17 cellular contexts compared by ENCODE assay signal in the genomic region with DNA sequence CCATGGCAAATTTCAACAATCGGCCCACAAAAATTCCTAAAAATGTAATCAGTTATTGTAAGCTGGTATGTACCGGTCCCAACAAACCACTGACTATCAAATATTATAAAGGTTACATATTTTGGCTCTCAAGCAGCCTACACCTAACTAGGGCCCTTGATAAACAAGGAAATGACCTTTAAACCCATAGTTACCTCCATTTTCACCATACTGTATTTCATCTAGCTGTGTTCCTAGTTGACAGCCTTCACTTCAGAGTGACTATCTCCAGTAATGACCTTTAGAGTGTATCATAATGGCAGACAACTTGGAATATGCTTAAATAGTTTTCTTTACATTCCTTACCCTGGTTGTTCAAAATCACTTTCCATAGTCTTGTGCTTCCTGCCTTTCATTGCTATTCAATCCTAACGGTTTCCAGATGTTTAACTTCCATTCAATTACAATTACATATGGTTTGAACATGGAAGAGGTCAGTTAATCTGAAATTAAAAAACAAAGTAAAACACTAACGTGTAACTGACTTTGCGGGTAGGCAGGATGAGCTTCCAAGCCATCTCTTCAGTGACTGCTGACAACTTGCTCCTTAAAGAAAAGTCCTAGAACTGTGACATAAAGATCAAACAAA.
DNase-seq lines count a peak whose midpoint lies in the region; ATAC-seq and TF ChIP-seq lines count a peak whose summit lies in the region.
"Had no signal": no experiment of that assay in that cellular context is flagged by ENCODE, and none has a peak within 500 bp of the region (broad histone marks: within the 10 kb centered on the region; RNA-seq: fewer than 3 reads in every experiment).

No MANE protein-coding gene starts in this region.

- H3K36me3 Mint-ChIP-seq in osteocyte (ENCODE audit: unreplicated experiment), result no peaks in the 10 kb centered on the region
- H3K36me3 Mint-ChIP-seq: CD8-positive, alpha-beta memory T cell had no signal

- H3K9me3 Mint-ChIP-seq in osteocyte (ENCODE audit: unreplicated experiment), result peaks cover 6% of the 10 kb centered on the region
- H3K9me3 Mint-ChIP-seq: CD8-positive, alpha-beta memory T cell had no signal

- peaks cover 56% of the 10 kb centered on the region for H3K4me1 Mint-ChIP-seq in osteocyte (ENCODE audit: unreplicated experiment)
- H3K4me1 Mint-ChIP-seq: CD8-positive, alpha-beta memory T cell had no signal

- ATAC-seq in SK-N-SH treated with all-trans-retinoic acid at 6 μM for 48 hours (peak; percentile 41; the same call in 2 of the 3 replicates), HG03378 (IDR thresholded peaks at IDR 0.05; ENCODE audit: unreplicated experiment) (no peak)
- ATAC-seq: HepG2 had no signal

- H3K4me3 Mint-ChIP-seq in osteocyte (ENCODE audit: unreplicated experiment), result no peak overlapping the region
- H3K4me3 Mint-ChIP-seq: CD8-positive, alpha-beta memory T cell had no signal

- peak overlapping the region; percentile 75 for H3K27ac Mint-ChIP-seq in osteocyte (ENCODE audit: unreplicated experiment)
- H3K27ac Mint-ChIP-seq: CD8-positive, alpha-beta memory T cell had no signal

- H3K27me3 Mint-ChIP-seq in osteocyte (ENCODE audit: unreplicated experiment), result no peaks in the 10 kb centered on the region

- DNase-seq in HFF-Myc (ENCODE audit: extremely low read depth, low read depth) (peak; percentile 59), fibroblast of mammary gland (ENCODE audit: low read depth) (peak; percentile 38), osteocyte (ENCODE audit: extremely low spot score, unreplicated experiment) (no peak), OCI-M1 (lab: John Stamatoyannopoulos, UW) (no peak), UCSD-AML1 (lab: John Stamatoyannopoulos, UW; ENCODE audit: unreplicated experiment) (no peak)
- DNase-seq: CD8-positive, alpha-beta memory T cell; DMS 273 treated with DMSO at 0.1 percent for 48 hours; EL; Kasumi-1; NCI-H1417; NCI-H1930; NCI-H510A treated with DMSO at 0.1 percent for 48 hours; SHP77 treated with DMSO at 0.1 percent for 48 hours had no signal

- H3K4me3 ChIP-seq in HFF-Myc (replicated peaks; ENCODE audit: low read depth, low read length) (no peak overlapping the region), fibroblast of mammary gland (ENCODE audit: control insufficient read depth, low read depth, low read length) (no peak overlapping the region)
- H3K4me3 ChIP-seq: BLaER1 had no signal

- TF ChIP-seq CTCF in HFF-Myc (IDR thresholded peaks at IDR 0.05; ENCODE audit: low read depth, low read length, missing control alignments) (no peak), fibroblast of mammary gland (conservative IDR thresholded peaks at IDR 0.05; ENCODE audit: control insufficient read depth, insufficient read depth, low read depth, low read length) (no peak), osteocyte (IDR thresholded peaks at IDR 0.05) (no peak)

TF ChIP-seq in SK-N-SH treated with all-trans-retinoic acid at 6 μM for 48 hours, 23 proteins besides CTCF, POLR2A, EP300 and RAD21:
- TF ChIP-seq CSRNP3 (CRISPR knock-in tag; IDR thresholded peaks at IDR 0.05) (no peak), RARB (CRISPR knock-in tag; IDR thresholded peaks at IDR 0.05) (no peak), GLIS3 (CRISPR knock-in tag; IDR thresholded peaks at IDR 0.05) (no peak), ZNF8 (CRISPR knock-in tag; IDR thresholded peaks at IDR 0.05) (no peak), ZNF565 (CRISPR knock-in tag; conservative IDR thresholded peaks at IDR 0.05; ENCODE audit: low read depth) (no peak), PPARA (CRISPR knock-in tag; IDR thresholded peaks at IDR 0.05; ENCODE audit: borderline replicate concordance) (no peak), ZFP30 (CRISPR knock-in tag; IDR thresholded peaks at IDR 0.05) (no peak), ISL1 (CRISPR knock-in tag; IDR thresholded peaks at IDR 0.05) (no peak), SNAI2 (CRISPR knock-in tag; IDR thresholded peaks at IDR 0.05) (no peak), OSR1 (CRISPR knock-in tag; IDR thresholded peaks at IDR 0.05) (no peak), POU6F1 (CRISPR knock-in tag; IDR thresholded peaks at IDR 0.05; ENCODE audit: borderline replicate concordance, low read depth) (no peak), ZFP3 (CRISPR knock-in tag; IDR thresholded peaks at IDR 0.05) (no peak), TOX (CRISPR knock-in tag; IDR thresholded peaks at IDR 0.05; ENCODE audit: borderline replicate concordance) (no peak), ESRRG (CRISPR knock-in tag; IDR thresholded peaks at IDR 0.05) (no peak), ARNTL (CRISPR knock-in tag; IDR thresholded peaks at IDR 0.05; ENCODE audit: borderline replicate concordance, low read depth) (no peak)
- TF ChIP-seq, protein P1, sequence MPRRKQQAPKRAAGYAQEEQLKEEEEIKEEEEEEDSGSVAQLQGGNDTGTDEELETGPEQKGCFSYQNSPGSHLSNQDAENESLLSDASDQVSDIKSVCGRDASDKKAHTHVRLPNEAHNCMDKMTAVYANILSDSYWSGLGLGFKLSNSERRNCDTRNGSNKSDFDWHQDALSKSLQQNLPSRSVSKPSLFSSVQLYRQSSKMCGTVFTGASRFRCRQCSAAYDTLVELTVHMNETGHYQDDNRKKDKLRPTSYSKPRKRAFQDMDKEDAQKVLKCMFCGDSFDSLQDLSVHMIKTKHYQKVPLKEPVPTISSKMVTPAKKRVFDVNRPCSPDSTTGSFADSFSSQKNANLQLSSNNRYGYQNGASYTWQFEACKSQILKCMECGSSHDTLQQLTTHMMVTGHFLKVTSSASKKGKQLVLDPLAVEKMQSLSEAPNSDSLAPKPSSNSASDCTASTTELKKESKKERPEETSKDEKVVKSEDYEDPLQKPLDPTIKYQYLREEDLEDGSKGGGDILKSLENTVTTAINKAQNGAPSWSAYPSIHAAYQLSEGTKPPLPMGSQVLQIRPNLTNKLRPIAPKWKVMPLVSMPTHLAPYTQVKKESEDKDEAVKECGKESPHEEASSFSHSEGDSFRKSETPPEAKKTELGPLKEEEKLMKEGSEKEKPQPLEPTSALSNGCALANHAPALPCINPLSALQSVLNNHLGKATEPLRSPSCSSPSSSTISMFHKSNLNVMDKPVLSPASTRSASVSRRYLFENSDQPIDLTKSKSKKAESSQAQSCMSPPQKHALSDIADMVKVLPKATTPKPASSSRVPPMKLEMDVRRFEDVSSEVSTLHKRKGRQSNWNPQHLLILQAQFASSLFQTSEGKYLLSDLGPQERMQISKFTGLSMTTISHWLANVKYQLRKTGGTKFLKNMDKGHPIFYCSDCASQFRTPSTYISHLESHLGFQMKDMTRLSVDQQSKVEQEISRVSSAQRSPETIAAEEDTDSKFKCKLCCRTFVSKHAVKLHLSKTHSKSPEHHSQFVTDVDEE (CRISPR knock-in tag; IDR thresholded peaks at IDR 0.05), result no peak
TF ChIP-seq in SK-N-SH treated with all-trans-retinoic acid at 6 μM for 48 hours: peak in this region for 0.

Comparison
In these comparisons a context has a peak if more than half of its experiments do, and no peak if none do; other contexts are left out.
1. DNase-seq: peak in HFF-Myc (single experiment) and fibroblast of mammary gland (single experiment); none in osteocyte (single experiment), OCI-M1 (single experiment) and UCSD-AML1 (single experiment).